In the genomic region with DNA sequence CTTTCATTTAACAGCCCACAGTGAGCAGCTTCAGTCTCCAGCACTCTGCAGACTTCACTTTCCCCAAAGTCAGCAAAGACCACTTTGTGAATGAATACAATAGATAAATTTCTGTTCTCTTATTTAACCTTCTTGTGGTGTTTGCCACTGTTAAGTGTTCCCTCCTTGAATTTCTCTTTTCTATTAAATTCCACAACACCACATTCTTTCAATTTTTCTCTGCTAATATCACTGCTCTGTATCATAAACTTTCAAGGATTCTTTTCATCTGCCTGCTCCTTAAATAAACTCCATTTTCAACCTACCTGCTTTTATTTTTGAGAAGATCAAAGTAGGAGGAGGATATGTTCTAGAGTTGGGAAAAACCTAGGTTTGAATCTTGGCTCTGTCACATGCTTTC, we compare ENCODE assay signal across 1 cellular context.
TF ChIP-seq lines count a peak whose summit lies in the region.

No MANE protein-coding gene starts in this region.

TF ChIP-seq in SK-N-SH, 30 proteins besides CTCF, POLR2A, EP300 and RAD21 (continued from another document):
- TF ChIP-seq, protein P1, sequence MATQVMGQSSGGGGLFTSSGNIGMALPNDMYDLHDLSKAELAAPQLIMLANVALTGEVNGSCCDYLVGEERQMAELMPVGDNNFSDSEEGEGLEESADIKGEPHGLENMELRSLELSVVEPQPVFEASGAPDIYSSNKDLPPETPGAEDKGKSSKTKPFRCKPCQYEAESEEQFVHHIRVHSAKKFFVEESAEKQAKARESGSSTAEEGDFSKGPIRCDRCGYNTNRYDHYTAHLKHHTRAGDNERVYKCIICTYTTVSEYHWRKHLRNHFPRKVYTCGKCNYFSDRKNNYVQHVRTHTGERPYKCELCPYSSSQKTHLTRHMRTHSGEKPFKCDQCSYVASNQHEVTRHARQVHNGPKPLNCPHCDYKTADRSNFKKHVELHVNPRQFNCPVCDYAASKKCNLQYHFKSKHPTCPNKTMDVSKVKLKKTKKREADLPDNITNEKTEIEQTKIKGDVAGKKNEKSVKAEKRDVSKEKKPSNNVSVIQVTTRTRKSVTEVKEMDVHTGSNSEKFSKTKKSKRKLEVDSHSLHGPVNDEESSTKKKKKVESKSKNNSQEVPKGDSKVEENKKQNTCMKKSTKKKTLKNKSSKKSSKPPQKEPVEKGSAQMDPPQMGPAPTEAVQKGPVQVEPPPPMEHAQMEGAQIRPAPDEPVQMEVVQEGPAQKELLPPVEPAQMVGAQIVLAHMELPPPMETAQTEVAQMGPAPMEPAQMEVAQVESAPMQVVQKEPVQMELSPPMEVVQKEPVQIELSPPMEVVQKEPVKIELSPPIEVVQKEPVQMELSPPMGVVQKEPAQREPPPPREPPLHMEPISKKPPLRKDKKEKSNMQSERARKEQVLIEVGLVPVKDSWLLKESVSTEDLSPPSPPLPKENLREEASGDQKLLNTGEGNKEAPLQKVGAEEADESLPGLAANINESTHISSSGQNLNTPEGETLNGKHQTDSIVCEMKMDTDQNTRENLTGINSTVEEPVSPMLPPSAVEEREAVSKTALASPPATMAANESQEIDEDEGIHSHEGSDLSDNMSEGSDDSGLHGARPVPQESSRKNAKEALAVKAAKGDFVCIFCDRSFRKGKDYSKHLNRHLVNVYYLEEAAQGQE (IDR thresholded peaks at IDR 0.05; ENCODE audit: low read depth, low read length), result no peak
- no peak for TF ChIP-seq MEF2A (IDR thresholded peaks at IDR 0.05; ENCODE audit: borderline replicate concordance, low read depth)
